21 cellular contexts compared by ENCODE assay signal in the genomic region with DNA sequence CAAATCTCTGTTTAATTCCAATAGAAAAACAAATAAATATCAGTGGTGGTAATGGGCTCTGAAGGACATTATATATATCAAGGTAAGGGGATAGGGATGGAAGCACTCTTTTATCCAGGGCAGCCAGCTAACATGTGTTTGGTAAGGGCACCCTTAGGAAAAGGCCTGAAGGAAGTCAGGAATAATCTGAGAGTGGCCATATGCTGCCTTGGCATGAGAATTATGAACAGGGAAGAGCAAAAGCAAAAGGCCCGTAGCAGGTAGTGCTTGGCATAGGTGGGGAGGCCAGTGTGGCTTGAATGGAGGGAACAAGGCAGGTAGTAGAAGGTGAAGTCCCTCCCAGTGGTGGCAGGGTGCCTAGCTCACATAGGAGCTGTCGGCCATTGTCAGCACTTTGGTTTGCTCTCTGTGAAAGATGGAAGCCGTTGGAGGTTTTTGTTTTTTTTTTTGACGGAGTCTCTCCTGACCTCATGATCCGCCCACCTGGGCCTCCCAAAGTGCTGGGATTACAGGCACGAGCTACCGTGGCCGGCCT.
"Had no signal": no experiment of that assay in that cellular context is flagged by ENCODE, and none has a peak within 500 bp of the region (broad histone marks: within the 10 kb centered on the region; RNA-seq: fewer than 3 reads in every experiment).

No MANE protein-coding gene starts in this region.

- H3K4me3 ChIP-seq: cardiac muscle cell, lower lobe of right lung, neural progenitor cell, spleen, upper lobe of left lung had no signal

- H3K27me3 Mint-ChIP-seq: activated T-cell treated with anti-CD3 and anti-CD28 coated beads, Interleukin-2, amount 50 U/mL, for 24 hours; naive B cell; T-cell had no signal

- H3K36me3 ChIP-seq: neural progenitor cell had no signal

- ATAC-seq: foreskin keratinocyte; left lobe of liver; lower lobe of right lung; stimulated activated naive CD8-positive, alpha-beta T cell treated with anti-CD3 and anti-CD28 coated beads, Interleukin-15, Interleukin-2, amounts not matched to agents 100 U/mL and 50 U/mL, for 24 hours; T-cell had no signal

- H3K9me3 ChIP-seq: lower lobe of right lung, spleen, upper lobe of left lung had no signal

- H3K27ac Mint-ChIP-seq: activated T-cell treated with anti-CD3 and anti-CD28 coated beads, Interleukin-2, amount 50 U/mL, for 24 hours; neural progenitor cell; T-cell; T-helper 2 cell treated with Interferon-gamma antibody and Interleukin-4, amounts not matched to agents 5 μg/mL and 100 μg/mL, for 36 hours had no signal

- H3K27me3 ChIP-seq: cardiac muscle cell, foreskin keratinocyte, neural progenitor cell, spleen, upper lobe of left lung had no signal

- H3K27ac ChIP-seq: cardiac muscle cell, foreskin keratinocyte, lower lobe of right lung, neural progenitor cell, spleen, upper lobe of left lung, WERI-Rb-1 had no signal

- H3K9me3 Mint-ChIP-seq: activated T-cell treated with anti-CD3 and anti-CD28 coated beads, Interleukin-2, amount 50 U/mL, for 24 hours; immature natural killer cell; naive B cell; neural progenitor cell; T-cell; T-helper 2 cell treated with Interferon-gamma antibody and Interleukin-4, amounts not matched to agents 5 μg/mL and 100 μg/mL, for 36 hours had no signal

- H3K4me2 ChIP-seq: neural progenitor cell had no signal

- H3K4me3 Mint-ChIP-seq: activated T-cell treated with anti-CD3 and anti-CD28 coated beads, Interleukin-2, amount 50 U/mL, for 24 hours; immature natural killer cell; naive B cell; neural progenitor cell; T-cell; T-helper 2 cell treated with Interferon-gamma antibody and Interleukin-4, amounts not matched to agents 5 μg/mL and 100 μg/mL, for 36 hours had no signal

- H2AFZ ChIP-seq: neural progenitor cell had no signal

- H3K4me1 Mint-ChIP-seq: immature natural killer cell, naive B cell, neural progenitor cell, T-cell had no signal

- DNase-seq: activated CD8-positive, alpha-beta memory T cell treated with anti-CD3 and anti-CD28 coated beads for 24 hours; activated CD8-positive, alpha-beta memory T cell treated with anti-CD3 and anti-CD28 coated beads, Interleukin-2, amount 50 U/mL, for 4 hours; activated naive CD4-positive, alpha-beta T cell treated with Interleukin-2 at 50 U/mL for 16 hours; activated T-cell treated with anti-CD3 and anti-CD28 coated beads, Interleukin-2, amount 50 U/mL, for 24 hours; amygdala; dermis blood vessel endothelial cell; effector CD8-positive, alpha-beta T cell; foreskin keratinocyte; immature natural killer cell; lower lobe of right lung; naive B cell; spleen; stimulated activated CD4-positive, alpha-beta T cell treated with anti-CD3 and anti-CD28 coated beads, Interleukin-4, amount 100 ng/mL, for 1 hour; stimulated activated naive CD8-positive, alpha-beta T cell treated with anti-CD3 and anti-CD28 coated beads, Interleukin-15, Interleukin-2, amounts not matched to agents 100 U/mL and 50 U/mL, for 24 hours; T-cell; upper lobe of left lung; WERI-Rb-1 had no signal

- H3K4me1 ChIP-seq: foreskin keratinocyte, lower lobe of right lung, neural progenitor cell, spleen, upper lobe of left lung had no signal
